Comparison of ENCODE assay signal across 21 cellular contexts in the genomic region with DNA sequence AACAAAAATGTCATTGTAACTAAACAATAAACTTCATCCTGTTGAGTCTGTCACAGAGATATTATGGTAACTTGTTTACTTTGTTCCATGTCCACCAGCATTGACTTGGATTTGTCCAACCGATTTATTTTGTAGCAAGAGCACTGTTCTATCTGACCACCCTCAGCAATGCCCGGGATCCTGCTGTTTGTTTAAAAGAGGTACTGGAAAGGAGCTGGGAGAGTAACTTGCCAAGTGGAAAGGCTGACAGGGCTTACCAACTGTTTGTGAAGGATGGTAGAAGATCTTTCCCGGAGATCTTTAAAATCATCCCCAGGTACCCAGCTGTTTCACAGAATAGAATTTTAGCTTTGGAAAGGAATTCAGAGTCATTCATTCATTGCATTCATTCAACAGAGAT. TPM values are rescaled to one million over a fixed set of nuclear protein-coding genes. Genes with fewer than 3 reads are reported as not detected.
"Had no signal": no experiment of that assay in that cellular context is flagged by ENCODE, and none has a peak within 500 bp of the region (broad histone marks: within the 10 kb centered on the region; RNA-seq: fewer than 3 reads in every experiment).

No MANE protein-coding gene starts in this region.

- H3K27ac ChIP-seq: esophagus squamous epithelium, lower lobe of right lung, ovary, psoas muscle, upper lobe of left lung had no signal

- FAIRE-seq: endometrium, keratinocyte, urothelium cell line had no signal

- H3K4me3 ChIP-seq: esophagus squamous epithelium, lower lobe of right lung, ovary, psoas muscle, skin epidermis, tibial artery, upper lobe of left lung had no signal

- ATAC-seq: effector memory CD8-positive, alpha-beta T cell; left ventricle myocardium superior; lower lobe of right lung; natural killer cell; psoas muscle; right cardiac atrium; stimulated activated naive B cell treated with anti-CD40 and anti-IgM and Interleukin-4, amounts not matched to agents 10 μg/mL and 1 μg/mL and 100 μg/mL, for 72 hours had no signal

- DNase-seq: cortex of kidney; effector memory CD8-positive, alpha-beta T cell; esophagus squamous epithelium; foreskin melanocyte; left ventricle myocardium superior; lower lobe of right lung; natural killer cell; occipital lobe; ovary; posterior cingulate gyrus; psoas muscle; right cardiac atrium; stimulated activated CD4-positive, alpha-beta T cell treated with anti-CD3 and anti-CD28 coated beads, Interleukin-15, amount 100 ng/mL, for 24 hours; stimulated activated CD4-positive, alpha-beta T cell treated with anti-CD3 and anti-CD28 coated beads, Interleukin-2, amount 100 ng/mL, for 48 hours; stimulated activated naive B cell treated with anti-CD40 and anti-IgM and Interleukin-4, amounts not matched to agents 10 μg/mL and 1 μg/mL and 100 μg/mL, for 72 hours; tibial artery; upper lobe of left lung had no signal

- H3K36me3 ChIP-seq: ovary had no signal

- H3K9me3 ChIP-seq: esophagus squamous epithelium, lower lobe of right lung, ovary, psoas muscle, tibial artery, upper lobe of left lung had no signal

- H3K27me3 ChIP-seq: ovary, tibial artery, upper lobe of left lung had no signal

RNA-seq across cellular contexts. Expression of gene BCAR1, which starts 59.1 kb away (rescaled TPM):
- total RNA-seq: natural killer cell had no signal
